ENCODE assay signal across 12 cellular contexts in the genomic region with DNA sequence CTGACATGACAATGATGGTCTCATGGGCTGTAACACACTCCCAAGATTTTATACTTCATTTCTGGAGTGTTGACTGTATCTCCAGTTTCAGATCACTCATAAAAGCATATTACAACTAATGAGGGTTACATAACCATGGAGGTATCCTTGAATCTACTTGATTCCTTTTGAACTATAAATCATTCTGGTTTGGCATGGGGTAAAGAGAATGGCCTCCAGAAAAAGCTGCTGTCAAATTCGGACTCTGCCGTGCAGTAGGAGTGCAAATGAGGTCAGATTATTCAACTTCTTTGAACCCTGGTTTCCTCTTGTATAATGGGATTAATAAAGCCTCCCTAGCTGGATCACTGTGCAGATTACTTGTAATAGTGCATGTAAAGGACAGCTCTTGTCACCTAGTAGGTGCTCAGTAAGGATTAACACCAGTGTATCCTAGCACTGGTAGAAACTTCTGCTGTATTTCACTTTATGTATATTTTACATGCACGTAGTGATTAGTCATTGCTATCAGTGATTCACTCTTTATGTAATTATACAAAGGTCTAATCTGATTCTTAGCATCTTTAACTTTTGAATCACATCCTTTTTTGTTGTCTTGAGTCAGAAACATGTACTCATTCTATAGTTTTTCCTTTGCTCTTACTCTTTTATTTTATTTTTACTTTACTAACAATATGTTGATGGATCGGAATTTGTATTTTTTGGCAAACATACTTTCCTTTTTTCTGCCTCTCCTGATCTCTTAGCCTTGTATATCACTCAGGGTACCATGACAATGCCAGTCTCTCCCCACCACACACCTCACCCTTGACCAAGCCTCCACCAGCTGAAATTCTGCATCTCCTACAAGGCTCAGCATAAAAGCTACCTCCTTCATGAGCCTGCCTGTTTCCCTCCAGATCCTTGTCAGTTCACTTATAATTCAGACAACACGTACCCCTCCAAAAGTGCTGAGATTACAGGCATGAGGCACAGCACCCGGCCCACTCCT. TPM values are rescaled to one million over a fixed set of nuclear protein-coding genes. Genes with fewer than 3 reads are reported as not detected.
DNase-seq lines count a peak whose midpoint lies in the region; ATAC-seq and TF ChIP-seq lines count a peak whose summit lies in the region.
"Had no signal": no experiment of that assay in that cellular context is flagged by ENCODE, and none has a peak within 500 bp of the region (broad histone marks: within the 10 kb centered on the region; RNA-seq: fewer than 3 reads in every experiment).

No MANE protein-coding gene starts in this region.

- H3K36me3 Mint-ChIP-seq in activated naive CD4-positive, alpha-beta T cell treated with anti-CD3 and anti-CD28 coated beads, Interleukin-2, amount 10 ng/mL, durations not matched to agents 7 days and 5 days = peaks cover 48% of the 10 kb centered on the region
- H3K36me3 Mint-ChIP-seq in stimulated activated naive CD8-positive, alpha-beta T cell treated with anti-CD3 and anti-CD28 coated beads, Interleukin-15, Interleukin-2, amounts not matched to agents 100 ng/mL and 50 ng/mL, for 24 hours (ENCODE audit: low read depth) = peaks cover 47% of the 10 kb centered on the region
- H3K36me3 Mint-ChIP-seq in stimulated activated memory B cell treated with anti-CD40 and anti-IgM and Interleukin-4, amounts not matched to agents 10 μg/mL and 1 μg/mL and 100 μg/mL, for 72 hours = peaks cover 10% of the 10 kb centered on the region

- no peak for TF ChIP-seq CTCF in RWPE2 (IDR thresholded peaks at IDR 0.05; ENCODE audit: poor library complexity, severe bottlenecking)
- no peak for TF ChIP-seq CTCF in dorsolateral prefrontal cortex (IDR thresholded peaks at IDR 0.05 in 54 of 56, conservative IDR thresholded peaks at IDR 0.05 in 2 of 56; ENCODE audit: low read depth in 1 of 56, partially characterized antibody in 56 of 56)

- H3K27ac Mint-ChIP-seq in activated naive CD4-positive, alpha-beta T cell treated with anti-CD3 and anti-CD28 coated beads, Interleukin-2, amount 10 ng/mL, durations not matched to agents 7 days and 5 days = peak overlapping the region; percentile 16
- peak overlapping the region; percentile 93 for H3K27ac Mint-ChIP-seq in stimulated activated naive CD8-positive, alpha-beta T cell treated with anti-CD3 and anti-CD28 coated beads, Interleukin-15, Interleukin-2, amounts not matched to agents 100 ng/mL and 50 ng/mL, for 24 hours
- H3K27ac Mint-ChIP-seq in stimulated activated memory B cell treated with anti-CD40 and anti-IgM and Interleukin-4, amounts not matched to agents 10 μg/mL and 1 μg/mL and 100 μg/mL, for 72 hours = no peak overlapping the region

- peaks cover 3% of the 10 kb centered on the region; the same call in 1 of the 2 replicates for H3K36me3 ChIP-seq in RWPE2 (ENCODE audit: low read depth)
- H3K36me3 ChIP-seq: ovary had no signal

- H3K4me1 Mint-ChIP-seq in activated naive CD4-positive, alpha-beta T cell treated with anti-CD3 and anti-CD28 coated beads, Interleukin-2, amount 10 ng/mL, durations not matched to agents 7 days and 5 days = peaks cover 69% of the 10 kb centered on the region
- peaks cover 71% of the 10 kb centered on the region for H3K4me1 Mint-ChIP-seq in stimulated activated naive CD8-positive, alpha-beta T cell treated with anti-CD3 and anti-CD28 coated beads, Interleukin-15, Interleukin-2, amounts not matched to agents 100 ng/mL and 50 ng/mL, for 24 hours (ENCODE audit: low read depth)
- H3K4me1 Mint-ChIP-seq in stimulated activated memory B cell treated with anti-CD40 and anti-IgM and Interleukin-4, amounts not matched to agents 10 μg/mL and 1 μg/mL and 100 μg/mL, for 72 hours = peaks cover 50% of the 10 kb centered on the region

- H3K27me3 ChIP-seq in RWPE2 (ENCODE audit: insufficient read depth, poor library complexity, severe bottlenecking) (no peaks in the 10 kb centered on the region), dorsolateral prefrontal cortex (no peaks in the 10 kb centered on the region)
- H3K27me3 ChIP-seq: ovary had no signal

- peak overlapping the region; percentile 96 for H3K27ac ChIP-seq in RWPE2 (ENCODE audit: poor library complexity, severe bottlenecking)
- H3K27ac ChIP-seq in dorsolateral prefrontal cortex = peak overlapping the region in 24 of 59 donors; percentile 2 to 59 (median 37)
- H3K27ac ChIP-seq: ovary had no signal

- peak overlapping the region; percentile 66 for H3K4me3 Mint-ChIP-seq in activated naive CD4-positive, alpha-beta T cell treated with anti-CD3 and anti-CD28 coated beads, Interleukin-2, amount 10 ng/mL, durations not matched to agents 7 days and 5 days
- H3K4me3 Mint-ChIP-seq in stimulated activated naive CD8-positive, alpha-beta T cell treated with anti-CD3 and anti-CD28 coated beads, Interleukin-15, Interleukin-2, amounts not matched to agents 100 ng/mL and 50 ng/mL, for 24 hours = peak overlapping the region; percentile 75
- H3K4me3 Mint-ChIP-seq in stimulated activated memory B cell treated with anti-CD40 and anti-IgM and Interleukin-4, amounts not matched to agents 10 μg/mL and 1 μg/mL and 100 μg/mL, for 72 hours = no peak overlapping the region

- ATAC-seq in RWPE2 (ENCODE audit: low read depth) = peak; percentile 52
- no peak for ATAC-seq in GM18511 (IDR thresholded peaks at IDR 0.05; ENCODE audit: unreplicated experiment)
- no peak for ATAC-seq in stimulated activated memory B cell treated with anti-CD40 and anti-IgM and Interleukin-4, amounts not matched to agents 10 μg/mL and 1 μg/mL and 100 μg/mL, for 72 hours

- H3K4me1 ChIP-seq in RWPE2 (ENCODE audit: insufficient read depth, poor library complexity, severe bottlenecking) = peaks cover 37% of the 10 kb centered on the region

- no peak for DNase-seq in activated naive CD4-positive, alpha-beta T cell treated with anti-CD3 and anti-CD28 coated beads, Interleukin-2, amount 10 ng/mL, durations not matched to agents 7 days and 5 days
- DNase-seq in activated naive CD4-positive, alpha-beta T cell (lab: John Stamatoyannopoulos, UW) = no peak
- DNase-seq in RWPE2 (ENCODE audit: low spot score) (no peak), dorsolateral prefrontal cortex (no peak), OCI-M2 (lab: John Stamatoyannopoulos, UW; ENCODE audit: unreplicated experiment) (no peak)
- DNase-seq: amygdala, COR-L47, NCI-H187, ovary had no signal

- no peaks in the 10 kb centered on the region for H3K9me3 ChIP-seq in RWPE2 (ENCODE audit: severe bottlenecking)
- H3K9me3 ChIP-seq: ovary had no signal

- peaks cover 4% of the 10 kb centered on the region for H3K27me3 Mint-ChIP-seq in activated naive CD4-positive, alpha-beta T cell treated with anti-CD3 and anti-CD28 coated beads, Interleukin-2, amount 10 ng/mL, durations not matched to agents 7 days and 5 days
- no peaks in the 10 kb centered on the region for H3K27me3 Mint-ChIP-seq in stimulated activated naive CD8-positive, alpha-beta T cell treated with anti-CD3 and anti-CD28 coated beads, Interleukin-15, Interleukin-2, amounts not matched to agents 100 ng/mL and 50 ng/mL, for 24 hours
- no peaks in the 10 kb centered on the region for H3K27me3 Mint-ChIP-seq in stimulated activated memory B cell treated with anti-CD40 and anti-IgM and Interleukin-4, amounts not matched to agents 10 μg/mL and 1 μg/mL and 100 μg/mL, for 72 hours

- intact Hi-C loops in dorsolateral prefrontal cortex (cut with DNase I) = loop anchor here (10.0 kb wide), 2 partner anchors 111 to 359 kb away; a partner anchor contains a TSS

- H3K9me3 Mint-ChIP-seq in activated naive CD4-positive, alpha-beta T cell treated with anti-CD3 and anti-CD28 coated beads, Interleukin-2, amount 10 ng/mL, durations not matched to agents 7 days and 5 days = no peaks in the 10 kb centered on the region
- H3K9me3 Mint-ChIP-seq in stimulated activated naive CD8-positive, alpha-beta T cell treated with anti-CD3 and anti-CD28 coated beads, Interleukin-15, Interleukin-2, amounts not matched to agents 100 ng/mL and 50 ng/mL, for 24 hours = no peaks in the 10 kb centered on the region
- H3K9me3 Mint-ChIP-seq in stimulated activated memory B cell treated with anti-CD40 and anti-IgM and Interleukin-4, amounts not matched to agents 10 μg/mL and 1 μg/mL and 100 μg/mL, for 72 hours = no peaks in the 10 kb centered on the region

- CTCF ChIA-PET in activated naive CD4-positive, alpha-beta T cell treated with anti-CD3 and anti-CD28 coated beads, Interleukin-2, amount 10 ng/mL, durations not matched to agents 7 days and 5 days (lab: Charles Lee) = interaction anchor here (1.1 to 13.4 kb wide), 4 partner anchors 23 to 144 kb away, joined by 3 to 203 read pairs (median 6); no protein-coding TSS in a partner anchor

- H3K4me3 ChIP-seq in RWPE2 (ENCODE audit: severe bottlenecking) (no peak overlapping the region), dorsolateral prefrontal cortex (peak overlapping the region in 47 of 59 donors; percentile 1 to 98 (median 93))
- H3K4me3 ChIP-seq: ovary had no signal

RNA-seq across cellular contexts. Expression of a gene that starts 3.2 kb away (rescaled TPM):
- total RNA-seq in dorsolateral prefrontal cortex = 10 to 100 TPM; 10.3 to 21.7 (median 16.1) TPM
